In the genomic region with DNA sequence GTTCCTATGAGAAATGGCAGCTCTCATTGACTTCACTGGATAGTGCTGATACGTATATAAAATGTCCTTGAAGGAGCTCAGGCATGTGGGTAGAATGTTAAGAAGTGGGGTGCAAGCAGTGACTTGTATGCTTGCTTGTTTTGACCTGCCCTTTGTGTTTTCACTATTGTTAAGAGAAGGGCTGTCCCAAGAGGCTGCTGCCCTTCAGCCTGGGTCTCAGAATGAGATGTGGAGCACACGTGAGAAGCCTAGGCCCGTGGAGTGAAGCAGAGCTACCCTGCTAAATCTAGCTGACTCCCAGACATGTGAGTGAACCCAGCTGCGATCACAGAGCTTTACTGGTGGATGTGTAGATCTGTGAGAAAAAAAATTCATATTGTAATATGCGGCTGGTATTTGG, we compare ENCODE assay signal across 11 cellular contexts.
"Had no signal": no experiment of that assay in that cellular context is flagged by ENCODE, and none has a peak within 500 bp of the region (broad histone marks: within the 10 kb centered on the region; RNA-seq: fewer than 3 reads in every experiment).

No MANE protein-coding gene starts in this region.

- H3K36me3 Mint-ChIP-seq: memory B cell; naive thymus-derived CD8-positive, alpha-beta T cell; stimulated activated effector memory CD8-positive, alpha-beta T cell treated with anti-CD3 and anti-CD28 coated beads, Interleukin-12 subunit alpha, Interleukin-12 subunit beta, amount 100 ng/mL, for 72 hours had no signal

- H3K4me3 ChIP-seq: cardiac muscle cell, left ventricle myocardium inferior had no signal

- H3K27ac ChIP-seq: cardiac muscle cell, left ventricle myocardium inferior had no signal

- H3K36me3 ChIP-seq: cardiac muscle cell, left ventricle myocardium inferior had no signal

- H3K9me3 ChIP-seq: left ventricle myocardium inferior had no signal

- H3K4me1 Mint-ChIP-seq: activated T-helper 17 cell treated with anti-CD3 and anti-CD28 coated beads, Interleukin-2, amount 50 U/mL, for 72 hours; memory B cell; naive thymus-derived CD8-positive, alpha-beta T cell; stimulated activated effector memory CD8-positive, alpha-beta T cell treated with anti-CD3 and anti-CD28 coated beads, Interleukin-12 subunit alpha, Interleukin-12 subunit beta, amount 100 ng/mL, for 72 hours had no signal

- ATAC-seq: activated T-helper 17 cell treated with anti-CD3 and anti-CD28 coated beads, Interleukin-2, amount 50 U/mL, for 72 hours; stimulated activated effector memory CD8-positive, alpha-beta T cell treated with anti-CD3 and anti-CD28 coated beads, Interleukin-12 subunit alpha, Interleukin-12 subunit beta, amount 100 ng/mL, for 72 hours had no signal

- H3K27me3 ChIP-seq: cardiac muscle cell had no signal

- H3K9me3 Mint-ChIP-seq: activated T-helper 17 cell treated with anti-CD3 and anti-CD28 coated beads, Interleukin-2, amount 50 U/mL, for 72 hours; stimulated activated effector memory CD8-positive, alpha-beta T cell treated with anti-CD3 and anti-CD28 coated beads, Interleukin-12 subunit alpha, Interleukin-12 subunit beta, amount 100 ng/mL, for 72 hours had no signal

- H3K27ac Mint-ChIP-seq: activated T-helper 17 cell treated with anti-CD3 and anti-CD28 coated beads, Interleukin-2, amount 50 U/mL, for 72 hours; memory B cell; naive thymus-derived CD8-positive, alpha-beta T cell; stimulated activated effector memory CD8-positive, alpha-beta T cell treated with anti-CD3 and anti-CD28 coated beads, Interleukin-12 subunit alpha, Interleukin-12 subunit beta, amount 100 ng/mL, for 72 hours had no signal

- H3K27me3 Mint-ChIP-seq: activated T-helper 17 cell treated with anti-CD3 and anti-CD28 coated beads, Interleukin-2, amount 50 U/mL, for 72 hours; memory B cell; naive thymus-derived CD8-positive, alpha-beta T cell had no signal

- H3K4me1 ChIP-seq: left ventricle myocardium inferior had no signal

- H3K4me3 Mint-ChIP-seq: activated T-helper 17 cell treated with anti-CD3 and anti-CD28 coated beads, Interleukin-2, amount 50 U/mL, for 72 hours; memory B cell; naive thymus-derived CD8-positive, alpha-beta T cell; stimulated activated effector memory CD8-positive, alpha-beta T cell treated with anti-CD3 and anti-CD28 coated beads, Interleukin-12 subunit alpha, Interleukin-12 subunit beta, amount 100 ng/mL, for 72 hours had no signal

- DNase-seq: activated CD4-positive, alpha-beta T cell treated with anti-CD3 and anti-CD28 coated beads for 1 hour; activated CD4-positive, alpha-beta T cell treated with anti-CD3 and anti-CD28 coated beads, Interleukin-2, amount 50 U/mL, for 4 hours; activated naive CD4-positive, alpha-beta T cell treated with Interleukin-2 at 50 U/mL for 16 hours; kidney; left ventricle myocardium inferior; naive thymus-derived CD8-positive, alpha-beta T cell; T1000 had no signal
